ENCODE assay signal across 8 cellular contexts in genomic region chr9:134475051-134475790, GRCh38.
DNase-seq lines count a peak whose midpoint lies in the region; ATAC-seq and TF ChIP-seq lines count a peak whose summit lies in the region.

No MANE protein-coding gene starts in this region.

- in situ Hi-C loops in T47D (cut with HindIII; ENCODE audit: low pct_unique_long_range_greater_than_20kb, low sequenced_read_pairs) = no loop called here
- in situ Hi-C loops in transverse colon (cut with MboI; ENCODE audit: low pct_ligation_motif_present in 1 of 4, low pct_unique_long_range_greater_than_20kb in 1 of 4, low sequenced_read_pairs in 3 of 4) = no loop called here

- WGBS in lung, 2 donors = 10 to 19% methylated on average over 24 to 25 of the region's 25 CpGs
- WGBS in transverse colon (ENCODE audit: low coverage in 1 of 2), 2 donors = 15% methylated on average over 25 of the region's 25 CpGs; no CpG with 5 or more reads in 1 of the 2 donors

- TF ChIP-seq POLR2A in transverse colon (IDR thresholded peaks at IDR 0.05) = no peak

- ATAC-seq in lung (ENCODE audit: insufficient read depth, low FRiP score) (peak; percentile 21), GM21526 (IDR thresholded peaks at IDR 0.05; ENCODE audit: low FRiP score, unreplicated experiment) (no peak)

- no peaks in the 10 kb centered on the region for H3K9me3 ChIP-seq in lung (ENCODE audit: control insufficient read depth in 2 of 2, insufficient read depth in 1 of 2, low read length in 1 of 2)
- H3K9me3 ChIP-seq in transverse colon = no peaks in the 10 kb centered on the region

- H3K36me3 ChIP-seq in lung (ENCODE audit: control insufficient read depth in 2 of 2, insufficient read depth in 2 of 2, low read length in 2 of 2) (no peaks in the 10 kb centered on the region), transverse colon (no peaks in the 10 kb centered on the region)

- intact Hi-C loops in transverse colon (cut with DNase I; ENCODE audit: low total_unique reads) = no loop called here

- H3K27ac ChIP-seq in lung (ENCODE audit: low read depth in 1 of 2, low read length in 1 of 2) (peak overlapping the region in 1 of 2 donors; percentile 57), transverse colon (peak overlapping the region; percentile 12 to 64 (median 34))

- no peak overlapping the region for H3K4me3 Mint-ChIP-seq in nephron progenitor cell

- peaks cover 6% of the 10 kb centered on the region for H3K4me1 Mint-ChIP-seq in nephron progenitor cell

- no peak overlapping the region for H3K27ac Mint-ChIP-seq in nephron progenitor cell

- no peaks in the 10 kb centered on the region for H3K36me3 Mint-ChIP-seq in nephron progenitor cell (ENCODE audit: low read depth)

- peaks cover 6% of the 10 kb centered on the region for H3K27me3 Mint-ChIP-seq in nephron progenitor cell (ENCODE audit: low read depth, poor library complexity)

- H3K27me3 ChIP-seq in lung (ENCODE audit: control insufficient read depth, insufficient read depth) (no peaks in the 10 kb centered on the region), transverse colon (no peaks in the 10 kb centered on the region)

- H3K4me3 ChIP-seq in lung = no peak overlapping the region
- H3K4me3 ChIP-seq in transverse colon = no peak overlapping the region

- H3K9me3 Mint-ChIP-seq in nephron progenitor cell = no peaks in the 10 kb centered on the region

- H3K4me1 ChIP-seq in lung (ENCODE audit: control insufficient read depth in 2 of 2, insufficient read depth in 2 of 2, low read length in 2 of 2) = peaks cover 0 to 13% of the 10 kb centered on the region in 2 donors
- H3K4me1 ChIP-seq in transverse colon = peaks cover 8 to 16% (median 9%) of the 10 kb centered on the region in 4 donors

- no peak for TF ChIP-seq CTCF in lung (IDR thresholded peaks at IDR 0.05; ENCODE audit: control extremely low read depth, extremely low read depth)
- no peak for TF ChIP-seq CTCF in transverse colon (IDR thresholded peaks at IDR 0.05)
- no peak for TF ChIP-seq CTCF in nephron progenitor cell (IDR thresholded peaks at IDR 0.05)

- DNase-seq in activated CD8-positive, alpha-beta memory T cell treated with anti-CD3 and anti-CD28 coated beads for 24 hours = peak; percentile 76
- DNase-seq in activated CD8-positive, alpha-beta memory T cell treated with anti-CD3 and anti-CD28 coated beads, Interleukin-2, amount 50 U/mL, for 4 hours = no peak
- DNase-seq in T47D (ENCODE audit: low read depth in 1 of 2, low spot score in 1 of 2) = peak; percentile 42 to 59
- peak; percentile 71 for DNase-seq in lung (ENCODE audit: low spot score)
- peak; percentile 63 for DNase-seq in transverse colon
- no peak for DNase-seq in NCI-H748 treated with DMSO at 0.1 percent for 48 hours (lab: John Stamatoyannopoulos, UW)
- DNase-seq in nephron progenitor cell = no peak

- TF ChIP-seq EP300 in transverse colon (IDR thresholded peaks at IDR 0.05; ENCODE audit: low read depth) = no peak

Comparison
In these comparisons a context has a peak if more than half of its experiments do, and no peak if none do; other contexts are left out.
1. DNase-seq: peak in activated CD8-positive, alpha-beta memory T cell treated with anti-CD3 and anti-CD28 coated beads for 24 hours (single experiment), T47D (2 of 2), lung (single experiment) and transverse colon (single experiment); none in activated CD8-positive, alpha-beta memory T cell treated with anti-CD3 and anti-CD28 coated beads, Interleukin-2, amount 50 U/mL, for 4 hours (single experiment), NCI-H748 treated with DMSO at 0.1 percent for 48 hours (single experiment) and nephron progenitor cell (single experiment).